ENCODE assay signal across 7 cellular contexts in the genomic region with DNA sequence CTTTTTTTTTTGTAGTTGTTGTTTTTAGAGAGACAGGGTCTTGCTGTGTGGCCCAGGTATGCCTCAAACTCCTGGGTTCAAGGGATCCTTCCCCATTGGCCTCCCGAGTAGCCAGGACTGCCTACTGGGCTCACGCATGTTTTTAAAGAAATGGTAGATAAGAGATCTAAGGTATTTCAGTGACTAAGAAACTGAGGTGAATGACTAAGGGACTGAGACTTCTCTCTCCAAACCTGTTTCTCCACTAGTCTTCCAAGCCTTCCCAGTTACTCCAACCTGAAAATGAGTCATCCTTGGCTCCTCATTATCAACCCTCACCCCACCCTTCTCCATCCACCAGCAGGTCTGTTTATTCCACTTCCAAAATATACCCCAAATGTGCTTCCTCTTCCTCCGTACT. TPM values are rescaled to one million over a fixed set of nuclear protein-coding genes. Genes with fewer than 3 reads are reported as not detected.
DNase-seq lines count a peak whose midpoint lies in the region; TF ChIP-seq lines count a peak whose summit lies in the region.
"Not testable (repeated sequence)": the region's sequence is repeated elsewhere in the genome, so short reads cannot be mapped to it uniquely, and the experiment has no call there.

No MANE protein-coding gene starts in this region.

- not testable (repeated sequence) for TF ChIP-seq EP300 in SK-N-SH (IDR thresholded peaks at IDR 0.05; ENCODE audit: borderline replicate concordance in 1 of 2, low read depth in 1 of 2, low read length in 1 of 2)

- not testable (repeated sequence) for H4K5ac ChIP-seq in mesendoderm (ENCODE audit: low read length)

- H3K56ac ChIP-seq in mesendoderm (ENCODE audit: low read length), result not testable (repeated sequence)

- not testable (repeated sequence) for H2AFZ ChIP-seq in SK-N-SH (ENCODE audit: low read depth)

- not testable (repeated sequence) for H3K18ac ChIP-seq in mesendoderm (ENCODE audit: low read length)

- not testable (repeated sequence) for H3K9me3 ChIP-seq in SK-N-SH

- not testable (repeated sequence) for H3K36me3 ChIP-seq in SK-N-SH (replicated peaks in 1 of 2; ENCODE audit: control insufficient read depth in 1 of 2, insufficient read depth in 2 of 2, low read length in 1 of 2); mesendoderm (ENCODE audit: control insufficient read depth, insufficient read depth, low read length)

- not testable (repeated sequence) for H3K27ac ChIP-seq in SK-N-SH (ENCODE audit: low read depth in 2 of 2, low read length in 1 of 2); mesendoderm (ENCODE audit: low read depth, low read length)

- not testable (repeated sequence) for H3K4me1 ChIP-seq in SK-N-SH (ENCODE audit: control insufficient read depth in 1 of 2, insufficient read depth in 2 of 2, low read depth in 1 of 2, low read length in 1 of 2); mesendoderm (ENCODE audit: control insufficient read depth, low read depth, low read length)

- not testable (repeated sequence) for H4K8ac ChIP-seq in mesendoderm (ENCODE audit: low read depth, low read length)

- DNase-seq in ACHN (peak; percentile 57), H4 (ENCODE audit: low spot score) (peak; percentile 54), M059J (ENCODE audit: low read depth) (peak; percentile 84), T47D (ENCODE audit: low read depth in 1 of 2, low spot score in 1 of 2) (peak; percentile 13 to 74), fibroblast of the aortic adventitia (ENCODE audit: low read depth) (peak; percentile 37), mesendoderm (peak; percentile 90)
- not testable (repeated sequence) for DNase-seq in SK-N-SH

- TF ChIP-seq RAD21 in SK-N-SH (IDR thresholded peaks at IDR 0.05; ENCODE audit: low read length), result not testable (repeated sequence)

- not testable (repeated sequence) for H3K9ac ChIP-seq in SK-N-SH; mesendoderm (ENCODE audit: low read length)

- not testable (repeated sequence) for H2AK5ac ChIP-seq in mesendoderm (ENCODE audit: low read length)

- in situ Hi-C loops in ACHN (cut with HindIII; ENCODE audit: low pct_ligation_motif_present, low pct_unique_long_range_greater_than_20kb, low sequenced_read_pairs); T47D (cut with HindIII; ENCODE audit: low pct_unique_long_range_greater_than_20kb, low sequenced_read_pairs): not testable (repeated sequence)

- not testable (repeated sequence) for TF ChIP-seq CTCF in SK-N-SH (IDR thresholded peaks at IDR 0.05); fibroblast of the aortic adventitia (IDR thresholded peaks at IDR 0.05; ENCODE audit: insufficient read depth, low read length)

- H3K4me3 ChIP-seq in SK-N-SH (ENCODE audit: low read depth in 2 of 2, low read length in 1 of 2); fibroblast of the aortic adventitia (ENCODE audit: low read depth, low read length); mesendoderm (ENCODE audit: low read length): not testable (repeated sequence)

- H3F3A ChIP-seq in SK-N-SH (replicated peaks; ENCODE audit: insufficient read depth), result not testable (repeated sequence)

- not testable (repeated sequence) for H3K27me3 ChIP-seq in SK-N-SH (ENCODE audit: insufficient read depth); mesendoderm (ENCODE audit: insufficient read depth, low read length, poor library complexity)

- 45% methylated on average over 3 of the region's 3 CpGs for WGBS in SK-N-SH (ENCODE audit: low lambda C conversion rate)
- no CpG with 5 or more reads among the region's 3 CpGs for WGBS in mesendoderm (ENCODE audit: extremely low coverage, insufficient coverage, low lambda C conversion rate)

- not testable (repeated sequence) for H3K79me1 ChIP-seq in mesendoderm (ENCODE audit: low read length)

- not testable (repeated sequence) for H3K4me2 ChIP-seq in SK-N-SH; mesendoderm (ENCODE audit: low read length)

- 0 out of 2 replicates have a peak, but pooled peaks cover 17% of the 10 kb centered on the region for H3K79me2 ChIP-seq in SK-N-SH (ENCODE audit: insufficient read depth)
- not testable (repeated sequence) for H3K79me2 ChIP-seq in mesendoderm (ENCODE audit: control insufficient read depth, insufficient read depth, low read length)

- H2BK120ac ChIP-seq in mesendoderm (ENCODE audit: low read depth, low read length), result not testable (repeated sequence)

- not testable (repeated sequence) for H2BK15ac ChIP-seq in mesendoderm (replicated peaks; ENCODE audit: low read depth)

- not testable (repeated sequence) for H3K23ac ChIP-seq in mesendoderm (ENCODE audit: low read length)

- POLR2A ChIA-PET in SK-N-SH (lab: Yijun Ruan, JAX), result not testable (repeated sequence)

- H2BK5ac ChIP-seq in mesendoderm (ENCODE audit: low read length), result not testable (repeated sequence)

- not testable (repeated sequence) for H4K20me1 ChIP-seq in SK-N-SH (ENCODE audit: insufficient read depth)

- not testable (repeated sequence) for H3K9me2 ChIP-seq in SK-N-SH

- CTCF ChIA-PET in SK-N-SH (lab: Yijun Ruan, JAX), result not testable (repeated sequence)

- not testable (repeated sequence) for H3K4ac ChIP-seq in mesendoderm (ENCODE audit: low read depth, low read length)

TF ChIP-seq in SK-N-SH, 30 proteins besides CTCF, POLR2A, EP300 and RAD21:
- peak; percentile 61 for TF ChIP-seq FOSL2 (IDR thresholded peaks at IDR 0.05; ENCODE audit: borderline replicate concordance, low read depth)
- TF ChIP-seq JUND (IDR thresholded peaks at IDR 0.05), result peak; percentile 23; the same call in 1 of the 2 replicates
TF ChIP-seq in SK-N-SH: peak in this region for 2; not testable (repeated sequence) for 28.

RNA-seq across cellular contexts. Expression of a gene that starts 4.6 kb away (rescaled TPM):
- total RNA-seq in H4 (2014; rRNA removed; shearing (Covaris generic)), result 8.4 and 20.8 TPM in 2 replicates
- total RNA-seq in M059J (2014; rRNA removed; shearing (Covaris generic)), result 4.5 and 11.2 TPM in 2 replicates
- 12.3 and 13.6 TPM in 2 replicates for polyA plus RNA-seq in SK-N-SH (2012; rRNA removed)
- 13.2 and 17.7 TPM in 2 replicates for polyA plus RNA-seq in SK-N-SH (2012; cell fraction: cytosol; rRNA removed)
- 19.2 and 26.8 TPM in 2 replicates for polyA plus RNA-seq in SK-N-SH (2012; cell fraction: nucleus; rRNA removed)
- total RNA-seq in fibroblast of the aortic adventitia (ENCODE audit: low replicate concordance), result 2.3 and 20.4 TPM in 2 replicates
- 0.39 TPM for polyA plus RNA-seq in mesendoderm (2013, experiment 1 of 2)
- polyA plus RNA-seq in mesendoderm (2013, experiment 2 of 2), result 0.66 TPM

RNA-seq across cellular contexts. Expression of a gene that starts 19.9 kb away (rescaled TPM):
- 68.3 and 82.1 TPM in 2 replicates for total RNA-seq in H4 (2014; rRNA removed; shearing (Covaris generic))
- total RNA-seq in M059J (2014; rRNA removed; shearing (Covaris generic)), result 60.0 and 60.7 TPM in 2 replicates
- 16.8 and 21.8 TPM in 2 replicates for polyA plus RNA-seq in SK-N-SH (2012; rRNA removed)
- polyA plus RNA-seq in SK-N-SH (2012; cell fraction: cytosol; rRNA removed), result 21.7 and 22.4 TPM in 2 replicates
- polyA plus RNA-seq in SK-N-SH (2012; cell fraction: nucleus; rRNA removed), result 20.4 and 31.0 TPM in 2 replicates
- 20.2 and 31.3 TPM in 2 replicates for total RNA-seq in fibroblast of the aortic adventitia (ENCODE audit: low replicate concordance)
- polyA plus RNA-seq in mesendoderm (2013, experiment 1 of 2), result 8.4 TPM
- 8.0 TPM for polyA plus RNA-seq in mesendoderm (2013, experiment 2 of 2)
